In genomic region chr1:70221241-70222077, GRCh38 we compare ENCODE assay signal across 1 cellular context.
TF ChIP-seq lines count a peak whose summit lies in the region.

TSS of gene SRSF11 (plus strand) at chr1:70221380. CDS start at chr1:70221637, 257 bp downstream.

TF ChIP-seq in HepG2, 621 proteins besides CTCF, POLR2A, EP300 and RAD21 (continued from another document and continues in another):
- TF ChIP-seq, protein P1, sequence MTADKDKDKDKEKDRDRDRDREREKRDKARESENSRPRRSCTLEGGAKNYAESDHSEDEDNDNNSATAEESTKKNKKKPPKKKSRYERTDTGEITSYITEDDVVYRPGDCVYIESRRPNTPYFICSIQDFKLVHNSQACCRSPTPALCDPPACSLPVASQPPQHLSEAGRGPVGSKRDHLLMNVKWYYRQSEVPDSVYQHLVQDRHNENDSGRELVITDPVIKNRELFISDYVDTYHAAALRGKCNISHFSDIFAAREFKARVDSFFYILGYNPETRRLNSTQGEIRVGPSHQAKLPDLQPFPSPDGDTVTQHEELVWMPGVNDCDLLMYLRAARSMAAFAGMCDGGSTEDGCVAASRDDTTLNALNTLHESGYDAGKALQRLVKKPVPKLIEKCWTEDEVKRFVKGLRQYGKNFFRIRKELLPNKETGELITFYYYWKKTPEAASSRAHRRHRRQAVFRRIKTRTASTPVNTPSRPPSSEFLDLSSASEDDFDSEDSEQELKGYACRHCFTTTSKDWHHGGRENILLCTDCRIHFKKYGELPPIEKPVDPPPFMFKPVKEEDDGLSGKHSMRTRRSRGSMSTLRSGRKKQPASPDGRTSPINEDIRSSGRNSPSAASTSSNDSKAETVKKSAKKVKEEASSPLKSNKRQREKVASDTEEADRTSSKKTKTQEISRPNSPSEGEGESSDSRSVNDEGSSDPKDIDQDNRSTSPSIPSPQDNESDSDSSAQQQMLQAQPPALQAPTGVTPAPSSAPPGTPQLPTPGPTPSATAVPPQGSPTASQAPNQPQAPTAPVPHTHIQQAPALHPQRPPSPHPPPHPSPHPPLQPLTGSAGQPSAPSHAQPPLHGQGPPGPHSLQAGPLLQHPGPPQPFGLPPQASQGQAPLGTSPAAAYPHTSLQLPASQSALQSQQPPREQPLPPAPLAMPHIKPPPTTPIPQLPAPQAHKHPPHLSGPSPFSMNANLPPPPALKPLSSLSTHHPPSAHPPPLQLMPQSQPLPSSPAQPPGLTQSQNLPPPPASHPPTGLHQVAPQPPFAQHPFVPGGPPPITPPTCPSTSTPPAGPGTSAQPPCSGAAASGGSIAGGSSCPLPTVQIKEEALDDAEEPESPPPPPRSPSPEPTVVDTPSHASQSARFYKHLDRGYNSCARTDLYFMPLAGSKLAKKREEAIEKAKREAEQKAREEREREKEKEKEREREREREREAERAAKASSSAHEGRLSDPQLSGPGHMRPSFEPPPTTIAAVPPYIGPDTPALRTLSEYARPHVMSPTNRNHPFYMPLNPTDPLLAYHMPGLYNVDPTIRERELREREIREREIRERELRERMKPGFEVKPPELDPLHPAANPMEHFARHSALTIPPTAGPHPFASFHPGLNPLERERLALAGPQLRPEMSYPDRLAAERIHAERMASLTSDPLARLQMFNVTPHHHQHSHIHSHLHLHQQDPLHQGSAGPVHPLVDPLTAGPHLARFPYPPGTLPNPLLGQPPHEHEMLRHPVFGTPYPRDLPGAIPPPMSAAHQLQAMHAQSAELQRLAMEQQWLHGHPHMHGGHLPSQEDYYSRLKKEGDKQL (CRISPR knock-in tag; IDR thresholded peaks at IDR 0.05; ENCODE audit: low read depth), result no peak
- TF ChIP-seq TAF1 (CRISPR knock-in tag; IDR thresholded peaks at IDR 0.05) (peak; percentile 89), CREB1 (IDR thresholded peaks at IDR 0.05) (peak; percentile 76), CREB1 (CRISPR knock-in tag; IDR thresholded peaks at IDR 0.05) (peak; percentile 92), FOXJ3 (CRISPR knock-in tag; IDR thresholded peaks at IDR 0.05; ENCODE audit: borderline replicate concordance) (no peak), POGK (CRISPR knock-in tag; conservative IDR thresholded peaks at IDR 0.05) (peak; percentile 45; the same call in 1 of the 2 replicates), REPIN1 (CRISPR knock-in tag; IDR thresholded peaks at IDR 0.05; ENCODE audit: borderline replicate concordance, low read depth) (peak; percentile 82), SPEN (CRISPR knock-in tag; IDR thresholded peaks at IDR 0.05; ENCODE audit: low read depth) (peak; percentile 92), ZNF562 (CRISPR knock-in tag; IDR thresholded peaks at IDR 0.05; ENCODE audit: borderline replicate concordance) (no peak), ZNF572 (CRISPR knock-in tag; IDR thresholded peaks at IDR 0.05) (peak; percentile 72; the same call in 1 of the 2 replicates), ZNF335 (CRISPR knock-in tag; IDR thresholded peaks at IDR 0.05) (peak; percentile 95), CREBL2 (CRISPR knock-in tag; IDR thresholded peaks at IDR 0.05; ENCODE audit: borderline replicate concordance) (peak; percentile 75; the same call in 1 of the 2 replicates), MED1 (CRISPR knock-in tag; IDR thresholded peaks at IDR 0.05) (peak; percentile 48; the same call in 1 of the 2 replicates), ZBTB4 (CRISPR knock-in tag; IDR thresholded peaks at IDR 0.05; ENCODE audit: borderline replicate concordance) (peak; percentile 68; the same call in 1 of the 2 replicates), HCFC1 (IDR thresholded peaks at IDR 0.05; ENCODE audit: low read depth, low read length) (0 out of 2 replicates have a peak, but pooled peaks have one; percentile 32), ZNF724P (CRISPR knock-in tag; IDR thresholded peaks at IDR 0.05; ENCODE audit: borderline replicate concordance) (peak; percentile 33; the same call in 1 of the 2 replicates), MYNN (CRISPR knock-in tag; IDR thresholded peaks at IDR 0.05; ENCODE audit: low read depth) (peak; percentile 56; the same call in 1 of the 2 replicates), THAP11 (CRISPR knock-in tag; IDR thresholded peaks at IDR 0.05) (peak; percentile 76), NCOA2 (CRISPR knock-in tag; IDR thresholded peaks at IDR 0.05) (peak; percentile 48), THAP9 (CRISPR knock-in tag; IDR thresholded peaks at IDR 0.05; ENCODE audit: borderline replicate concordance) (peak; percentile 81; the same call in 1 of the 2 replicates), ZNF205 (CRISPR knock-in tag; IDR thresholded peaks at IDR 0.05) (0 out of 2 replicates have a peak, but pooled peaks have one; percentile 25), KDM1A (CRISPR knock-in tag; IDR thresholded peaks at IDR 0.05) (0 out of 2 replicates have a peak, but pooled peaks have one; percentile 1), SMYD3 (CRISPR knock-in tag; IDR thresholded peaks at IDR 0.05) (no peak), XBP1 (CRISPR knock-in tag; IDR thresholded peaks at IDR 0.05) (no peak)
- TF ChIP-seq, protein P2, sequence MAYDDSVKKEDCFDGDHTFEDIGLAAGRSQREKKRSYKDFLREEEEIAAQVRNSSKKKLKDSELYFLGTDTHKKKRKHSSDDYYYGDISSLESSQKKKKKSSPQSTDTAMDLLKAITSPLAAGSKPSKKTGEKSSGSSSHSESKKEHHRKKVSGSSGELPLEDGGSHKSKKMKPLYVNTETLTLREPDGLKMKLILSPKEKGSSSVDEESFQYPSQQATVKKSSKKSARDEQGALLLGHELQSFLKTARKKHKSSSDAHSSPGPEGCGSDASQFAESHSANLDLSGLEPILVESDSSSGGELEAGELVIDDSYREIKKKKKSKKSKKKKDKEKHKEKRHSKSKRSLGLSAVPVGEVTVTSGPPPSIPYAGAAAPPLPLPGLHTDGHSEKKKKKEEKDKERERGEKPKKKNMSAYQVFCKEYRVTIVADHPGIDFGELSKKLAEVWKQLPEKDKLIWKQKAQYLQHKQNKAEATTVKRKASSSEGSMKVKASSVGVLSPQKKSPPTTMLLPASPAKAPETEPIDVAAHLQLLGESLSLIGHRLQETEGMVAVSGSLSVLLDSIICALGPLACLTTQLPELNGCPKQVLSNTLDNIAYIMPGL (CRISPR knock-in tag; IDR thresholded peaks at IDR 0.05; ENCODE audit: borderline replicate concordance in 1 of 2, low read depth in 1 of 2), result peak; percentile 86 to 95
- TF ChIP-seq, protein P3, sequence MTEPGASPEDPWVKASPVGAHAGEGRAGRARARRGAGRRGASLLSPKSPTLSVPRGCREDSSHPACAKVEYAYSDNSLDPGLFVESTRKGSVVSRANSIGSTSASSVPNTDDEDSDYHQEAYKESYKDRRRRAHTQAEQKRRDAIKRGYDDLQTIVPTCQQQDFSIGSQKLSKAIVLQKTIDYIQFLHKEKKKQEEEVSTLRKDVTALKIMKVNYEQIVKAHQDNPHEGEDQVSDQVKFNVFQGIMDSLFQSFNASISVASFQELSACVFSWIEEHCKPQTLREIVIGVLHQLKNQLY (CRISPR knock-in tag; IDR thresholded peaks at IDR 0.05), result peak; percentile 14; the same call in 1 of the 2 replicates
- TF ChIP-seq, protein P4, sequence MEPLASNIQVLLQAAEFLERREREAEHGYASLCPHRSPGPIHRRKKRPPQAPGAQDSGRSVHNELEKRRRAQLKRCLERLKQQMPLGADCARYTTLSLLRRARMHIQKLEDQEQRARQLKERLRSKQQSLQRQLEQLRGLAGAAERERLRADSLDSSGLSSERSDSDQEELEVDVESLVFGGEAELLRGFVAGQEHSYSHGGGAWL (CRISPR knock-in tag; IDR thresholded peaks at IDR 0.05), result peak; percentile 73; the same call in 1 of the 2 replicates
- TF ChIP-seq, protein P5, sequence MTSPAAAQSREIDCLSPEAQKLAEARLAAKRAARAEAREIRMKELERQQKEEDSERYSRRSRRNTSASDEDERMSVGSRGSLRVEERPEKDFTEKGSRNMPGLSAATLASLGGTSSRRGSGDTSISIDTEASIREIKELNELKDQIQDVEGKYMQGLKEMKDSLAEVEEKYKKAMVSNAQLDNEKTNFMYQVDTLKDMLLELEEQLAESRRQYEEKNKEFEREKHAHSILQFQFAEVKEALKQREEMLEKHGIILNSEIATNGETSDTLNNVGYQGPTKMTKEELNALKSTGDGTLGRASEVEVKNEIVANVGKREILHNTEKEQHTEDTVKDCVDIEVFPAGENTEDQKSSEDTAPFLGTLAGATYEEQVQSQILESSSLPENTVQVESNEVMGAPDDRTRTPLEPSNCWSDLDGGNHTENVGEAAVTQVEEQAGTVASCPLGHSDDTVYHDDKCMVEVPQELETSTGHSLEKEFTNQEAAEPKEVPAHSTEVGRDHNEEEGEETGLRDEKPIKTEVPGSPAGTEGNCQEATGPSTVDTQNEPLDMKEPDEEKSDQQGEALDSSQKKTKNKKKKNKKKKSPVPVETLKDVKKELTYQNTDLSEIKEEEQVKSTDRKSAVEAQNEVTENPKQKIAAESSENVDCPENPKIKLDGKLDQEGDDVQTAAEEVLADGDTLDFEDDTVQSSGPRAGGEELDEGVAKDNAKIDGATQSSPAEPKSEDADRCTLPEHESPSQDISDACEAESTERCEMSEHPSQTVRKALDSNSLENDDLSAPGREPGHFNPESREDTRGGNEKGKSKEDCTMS (CRISPR knock-in tag; conservative IDR thresholded peaks at IDR 0.05), result no peak
- TF ChIP-seq, protein P6, sequence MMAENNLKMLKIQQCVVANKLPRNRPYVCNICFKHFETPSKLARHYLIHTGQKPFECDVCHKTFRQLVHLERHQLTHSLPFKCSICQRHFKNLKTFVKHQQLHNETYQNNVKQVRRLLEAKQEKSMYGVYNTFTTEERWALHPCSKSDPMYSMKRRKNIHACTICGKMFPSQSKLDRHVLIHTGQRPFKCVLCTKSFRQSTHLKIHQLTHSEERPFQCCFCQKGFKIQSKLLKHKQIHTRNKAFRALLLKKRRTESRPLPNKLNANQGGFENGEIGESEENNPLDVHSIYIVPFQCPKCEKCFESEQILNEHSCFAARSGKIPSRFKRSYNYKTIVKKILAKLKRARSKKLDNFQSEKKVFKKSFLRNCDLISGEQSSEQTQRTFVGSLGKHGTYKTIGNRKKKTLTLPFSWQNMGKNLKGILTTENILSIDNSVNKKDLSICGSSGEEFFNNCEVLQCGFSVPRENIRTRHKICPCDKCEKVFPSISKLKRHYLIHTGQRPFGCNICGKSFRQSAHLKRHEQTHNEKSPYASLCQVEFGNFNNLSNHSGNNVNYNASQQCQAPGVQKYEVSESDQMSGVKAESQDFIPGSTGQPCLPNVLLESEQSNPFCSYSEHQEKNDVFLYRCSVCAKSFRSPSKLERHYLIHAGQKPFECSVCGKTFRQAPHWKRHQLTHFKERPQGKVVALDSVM (CRISPR knock-in tag; IDR thresholded peaks at IDR 0.05), result peak; percentile 51
